Comparison of ENCODE assay signal across 8 cellular contexts in genomic region chr17:29929544-29930398, GRCh38. TPM values are rescaled to one million over a fixed set of nuclear protein-coding genes. Genes with fewer than 3 reads are reported as not detected.
DNase-seq lines count a peak whose midpoint lies in the region; ATAC-seq lines count a peak whose summit lies in the region.

Gene SSH2 (minus strand): TSS chr17:29930228. CDS start chr17:29930000, 228 bp downstream.

- H3K27me3 ChIP-seq in CD4-positive, alpha-beta memory T cell (ENCODE audit: insufficient read depth, low read length) = no peaks in the 10 kb centered on the region
- no peaks in the 10 kb centered on the region for H3K27me3 ChIP-seq in HUES6 (ENCODE audit: control insufficient read depth, insufficient read depth, low read length)
- H3K27me3 ChIP-seq in endocrine pancreas (ENCODE audit: control insufficient read depth, insufficient read depth, low read length) = no peaks in the 10 kb centered on the region

- H3K27me3 Mint-ChIP-seq in CD4-positive, alpha-beta memory T cell = no peaks in the 10 kb centered on the region

- peaks cover 17 to 37% (median 31%) of the 10 kb centered on the region in 4 donors for H3K4me1 Mint-ChIP-seq in CD4-positive, alpha-beta memory T cell

- H3K9ac ChIP-seq in HUES6 (ENCODE audit: low read length) (peak within 1 kb of the TSS; percentile 79), endocrine pancreas (ENCODE audit: control insufficient read depth, insufficient read depth, low read length) (peak within 1 kb of the TSS; percentile 83)

- H3K4me1 ChIP-seq in CD4-positive, alpha-beta memory T cell (ENCODE audit: insufficient read depth, low read length) = peaks cover 46% of the 10 kb centered on the region
- H3K4me1 ChIP-seq in HUES6 (ENCODE audit: control insufficient read depth, insufficient read depth, low read length) (peaks cover 14% of the 10 kb centered on the region), endocrine pancreas (ENCODE audit: control insufficient read depth, insufficient read depth, low read length) (peaks cover 24% of the 10 kb centered on the region)

- POLR2A ChIA-PET in CD4-positive, alpha-beta memory T cell (lab: Charles Lee; ENCODE audit: partially characterized antibody) = interaction anchor here (0.7 to 4.0 kb wide), 18 partner anchors 8 to 635 kb away, joined by 3 to 68 read pairs (median 6); partner anchors contain the start of genes ABHD15 and TP53I13

- peak; percentile 31 for ATAC-seq in GM19468 (IDR thresholded peaks at IDR 0.05; ENCODE audit: extremely low read depth, unreplicated experiment)

- no peaks in the 10 kb centered on the region for H3K36me3 ChIP-seq in CD4-positive, alpha-beta memory T cell (ENCODE audit: insufficient read depth, low read length)
- H3K36me3 ChIP-seq in HUES6 (ENCODE audit: control insufficient read depth, insufficient read depth, low read length) (no peaks in the 10 kb centered on the region), endocrine pancreas (ENCODE audit: control insufficient read depth, insufficient read depth, low read length) (no peaks in the 10 kb centered on the region)

- H3K27ac ChIP-seq in CD4-positive, alpha-beta memory T cell (ENCODE audit: low read depth, low read length) = peak within 1 kb of the TSS; percentile 88
- peak within 1 kb of the TSS; percentile 17; the same call in 1 of the 2 replicates for H3K27ac ChIP-seq in HUES6 (ENCODE audit: low read depth, low read length)

- no peak within 1 kb of the TSS for H3K4me3 Mint-ChIP-seq in CD4-positive, alpha-beta memory T cell

- CTCF ChIA-PET in CD4-positive, alpha-beta memory T cell (lab: Charles Lee; ENCODE audit: partially characterized antibody) = interaction anchor here (0.5 to 7.5 kb wide), 24 partner anchors 9 to 362 kb away, joined by 3 to 387 read pairs (median 6); partner anchors contain the start of gene EFCAB5

- H3K9me3 ChIP-seq in CD4-positive, alpha-beta memory T cell (ENCODE audit: control insufficient read depth in 1 of 2, low read length in 2 of 2) = no peaks in the 10 kb centered on the region
- no peaks in the 10 kb centered on the region for H3K9me3 ChIP-seq in HUES6 (ENCODE audit: control insufficient read depth, insufficient read depth, low read depth, low read length)
- no peaks in the 10 kb centered on the region for H3K9me3 ChIP-seq in endocrine pancreas (ENCODE audit: control insufficient read depth, low read length)

- peak within 1 kb of the TSS; percentile 84 to 93 for H3K4me3 ChIP-seq in CD4-positive, alpha-beta memory T cell (ENCODE audit: low read length in 2 of 2)
- peak within 1 kb of the TSS; percentile 82 for H3K4me3 ChIP-seq in HUES6 (ENCODE audit: low read depth, low read length)
- H3K4me3 ChIP-seq in endocrine pancreas (ENCODE audit: control insufficient read depth, insufficient read depth, low read length) = peak within 1 kb of the TSS; percentile 89

- intact Hi-C loops in CD4-positive, alpha-beta memory T cell (cut with micrococcal nuclease) = loop anchor here (1.0 to 5.0 kb wide), 5 partner anchors 37 to 539 kb away; partner anchors contain the start of genes GIT1 and TAOK1

- H3K9me3 Mint-ChIP-seq in CD4-positive, alpha-beta memory T cell = peaks cover 0 to 2% (median 0%) of the 10 kb centered on the region in 8 donors

- H3K36me3 Mint-ChIP-seq in CD4-positive, alpha-beta memory T cell = peaks cover 0 to 9% of the 10 kb centered on the region in 2 donors

- H3K27ac Mint-ChIP-seq in CD4-positive, alpha-beta memory T cell = no peak within 1 kb of the TSS

- DNase-seq in CD4-positive, alpha-beta memory T cell = peak; percentile 85 to 92 (median 86)
- peak; percentile 77 for DNase-seq in NOMO-1 treated with dmso at 0.1 percent for 144 hours (lab: John Stamatoyannopoulos, UW; ENCODE audit: unreplicated experiment)
- peak; percentile 63 to 74 (median 74) for DNase-seq in activated CD8-positive, alpha-beta memory T cell treated with anti-CD3 and anti-CD28 coated beads for 48 hours (ENCODE audit: low read depth in 2 of 3, low spot score in 2 of 3)
- peak; percentile 96 for DNase-seq in mesenteric fat pad (ENCODE audit: low spot score)
- DNase-seq in stimulated activated CD8-positive, alpha-beta memory T cell treated with anti-CD3 and anti-CD28 coated beads, Interleukin-15, amount 100 ng/mL, for 24 hours (ENCODE audit: low read depth) = peak; percentile 75

RNA-seq across cellular contexts. Expression of gene SSH2, which starts in this region (rescaled TPM):
- total RNA-seq in CD4-positive, alpha-beta memory T cell = 10 to 100 TPM; 68.9 to 70.4 TPM
- 10 to 100 TPM; 13.5 to 39.6 TPM for polyA plus RNA-seq in CD4-positive, alpha-beta memory T cell
- 39.1 TPM for total RNA-seq in mesenteric fat pad

Comparison
In these comparisons a context has a peak if more than half of its experiments do, and no peak if none do; other contexts are left out.
1. Peak in every context shown above with its lines: DNase-seq, ATAC-seq, H3K4me3 ChIP-seq and H3K27ac ChIP-seq.